In the genomic region with DNA sequence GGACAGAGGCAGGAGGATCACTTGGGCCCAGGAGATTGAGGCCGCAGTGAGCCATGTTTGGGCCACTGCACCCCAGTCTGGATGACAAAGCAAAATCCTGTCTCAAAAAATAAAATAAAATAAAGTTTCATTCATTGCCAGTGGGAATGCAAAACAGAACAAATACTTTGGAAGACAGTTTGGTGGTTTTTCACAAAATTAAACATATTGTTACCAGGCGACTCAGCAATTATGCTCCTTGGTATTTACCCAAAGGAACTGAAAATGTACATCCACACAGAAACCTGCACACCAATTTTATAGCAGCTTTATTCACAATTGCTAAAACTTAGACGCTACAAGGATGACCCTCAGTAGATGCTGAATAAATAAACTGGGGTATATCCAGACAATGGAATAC, we compare ENCODE assay signal across 2 cellular contexts.
TF ChIP-seq lines count a peak whose summit lies in the region.

No MANE protein-coding gene starts in this region.

TF ChIP-seq in SK-N-SH treated with all-trans-retinoic acid at 6 μM for 48 hours, 23 proteins besides CTCF, POLR2A, EP300 and RAD21 (continued from another document):
- TF ChIP-seq, protein P1, sequence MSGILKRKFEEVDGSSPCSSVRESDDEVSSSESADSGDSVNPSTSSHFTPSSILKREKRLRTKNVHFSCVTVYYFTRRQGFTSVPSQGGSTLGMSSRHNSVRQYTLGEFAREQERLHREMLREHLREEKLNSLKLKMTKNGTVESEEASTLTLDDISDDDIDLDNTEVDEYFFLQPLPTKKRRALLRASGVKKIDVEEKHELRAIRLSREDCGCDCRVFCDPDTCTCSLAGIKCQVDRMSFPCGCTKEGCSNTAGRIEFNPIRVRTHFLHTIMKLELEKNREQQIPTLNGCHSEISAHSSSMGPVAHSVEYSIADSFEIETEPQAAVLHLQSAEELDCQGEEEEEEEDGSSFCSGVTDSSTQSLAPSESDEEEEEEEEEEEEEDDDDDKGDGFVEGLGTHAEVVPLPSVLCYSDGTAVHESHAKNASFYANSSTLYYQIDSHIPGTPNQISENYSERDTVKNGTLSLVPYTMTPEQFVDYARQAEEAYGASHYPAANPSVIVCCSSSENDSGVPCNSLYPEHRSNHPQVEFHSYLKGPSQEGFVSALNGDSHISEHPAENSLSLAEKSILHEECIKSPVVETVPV (CRISPR knock-in tag; IDR thresholded peaks at IDR 0.05) = no peak
- TF ChIP-seq ZFP3 (CRISPR knock-in tag; IDR thresholded peaks at IDR 0.05) (no peak), ZC3H10 (CRISPR knock-in tag; IDR thresholded peaks at IDR 0.05) (no peak), ISL1 (CRISPR knock-in tag; IDR thresholded peaks at IDR 0.05) (no peak), ZNF565 (CRISPR knock-in tag; conservative IDR thresholded peaks at IDR 0.05; ENCODE audit: low read depth) (no peak), RARB (CRISPR knock-in tag; IDR thresholded peaks at IDR 0.05) (no peak)
- TF ChIP-seq, protein P2, sequence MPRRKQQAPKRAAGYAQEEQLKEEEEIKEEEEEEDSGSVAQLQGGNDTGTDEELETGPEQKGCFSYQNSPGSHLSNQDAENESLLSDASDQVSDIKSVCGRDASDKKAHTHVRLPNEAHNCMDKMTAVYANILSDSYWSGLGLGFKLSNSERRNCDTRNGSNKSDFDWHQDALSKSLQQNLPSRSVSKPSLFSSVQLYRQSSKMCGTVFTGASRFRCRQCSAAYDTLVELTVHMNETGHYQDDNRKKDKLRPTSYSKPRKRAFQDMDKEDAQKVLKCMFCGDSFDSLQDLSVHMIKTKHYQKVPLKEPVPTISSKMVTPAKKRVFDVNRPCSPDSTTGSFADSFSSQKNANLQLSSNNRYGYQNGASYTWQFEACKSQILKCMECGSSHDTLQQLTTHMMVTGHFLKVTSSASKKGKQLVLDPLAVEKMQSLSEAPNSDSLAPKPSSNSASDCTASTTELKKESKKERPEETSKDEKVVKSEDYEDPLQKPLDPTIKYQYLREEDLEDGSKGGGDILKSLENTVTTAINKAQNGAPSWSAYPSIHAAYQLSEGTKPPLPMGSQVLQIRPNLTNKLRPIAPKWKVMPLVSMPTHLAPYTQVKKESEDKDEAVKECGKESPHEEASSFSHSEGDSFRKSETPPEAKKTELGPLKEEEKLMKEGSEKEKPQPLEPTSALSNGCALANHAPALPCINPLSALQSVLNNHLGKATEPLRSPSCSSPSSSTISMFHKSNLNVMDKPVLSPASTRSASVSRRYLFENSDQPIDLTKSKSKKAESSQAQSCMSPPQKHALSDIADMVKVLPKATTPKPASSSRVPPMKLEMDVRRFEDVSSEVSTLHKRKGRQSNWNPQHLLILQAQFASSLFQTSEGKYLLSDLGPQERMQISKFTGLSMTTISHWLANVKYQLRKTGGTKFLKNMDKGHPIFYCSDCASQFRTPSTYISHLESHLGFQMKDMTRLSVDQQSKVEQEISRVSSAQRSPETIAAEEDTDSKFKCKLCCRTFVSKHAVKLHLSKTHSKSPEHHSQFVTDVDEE (CRISPR knock-in tag; IDR thresholded peaks at IDR 0.05) = no peak

TF ChIP-seq in SK-N-SH, 30 proteins besides CTCF, POLR2A, EP300 and RAD21 (continued from another document):
- TF ChIP-seq, protein P3, sequence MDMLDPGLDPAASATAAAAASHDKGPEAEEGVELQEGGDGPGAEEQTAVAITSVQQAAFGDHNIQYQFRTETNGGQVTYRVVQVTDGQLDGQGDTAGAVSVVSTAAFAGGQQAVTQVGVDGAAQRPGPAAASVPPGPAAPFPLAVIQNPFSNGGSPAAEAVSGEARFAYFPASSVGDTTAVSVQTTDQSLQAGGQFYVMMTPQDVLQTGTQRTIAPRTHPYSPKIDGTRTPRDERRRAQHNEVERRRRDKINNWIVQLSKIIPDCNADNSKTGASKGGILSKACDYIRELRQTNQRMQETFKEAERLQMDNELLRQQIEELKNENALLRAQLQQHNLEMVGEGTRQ (IDR thresholded peaks at IDR 0.05; ENCODE audit: borderline replicate concordance, low read depth, low read length) = no peak
- TF ChIP-seq POLR2AphosphoS5 (IDR thresholded peaks at IDR 0.05; ENCODE audit: low read depth, low read length) (no peak), JUND (IDR thresholded peaks at IDR 0.05) (no peak), RFX5 (IDR thresholded peaks at IDR 0.05; ENCODE audit: low read length) (no peak), FOXM1 (IDR thresholded peaks at IDR 0.05; ENCODE audit: low read depth) (no peak)
- TF ChIP-seq, protein P4, sequence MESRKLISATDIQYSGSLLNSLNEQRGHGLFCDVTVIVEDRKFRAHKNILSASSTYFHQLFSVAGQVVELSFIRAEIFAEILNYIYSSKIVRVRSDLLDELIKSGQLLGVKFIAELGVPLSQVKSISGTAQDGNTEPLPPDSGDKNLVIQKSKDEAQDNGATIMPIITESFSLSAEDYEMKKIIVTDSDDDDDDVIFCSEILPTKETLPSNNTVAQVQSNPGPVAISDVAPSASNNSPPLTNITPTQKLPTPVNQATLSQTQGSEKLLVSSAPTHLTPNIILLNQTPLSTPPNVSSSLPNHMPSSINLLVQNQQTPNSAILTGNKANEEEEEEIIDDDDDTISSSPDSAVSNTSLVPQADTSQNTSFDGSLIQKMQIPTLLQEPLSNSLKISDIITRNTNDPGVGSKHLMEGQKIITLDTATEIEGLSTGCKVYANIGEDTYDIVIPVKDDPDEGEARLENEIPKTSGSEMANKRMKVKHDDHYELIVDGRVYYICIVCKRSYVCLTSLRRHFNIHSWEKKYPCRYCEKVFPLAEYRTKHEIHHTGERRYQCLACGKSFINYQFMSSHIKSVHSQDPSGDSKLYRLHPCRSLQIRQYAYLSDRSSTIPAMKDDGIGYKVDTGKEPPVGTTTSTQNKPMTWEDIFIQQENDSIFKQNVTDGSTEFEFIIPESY (IDR thresholded peaks at IDR 0.05; ENCODE audit: borderline replicate concordance, low read depth) = no peak
